6 cellular contexts compared by ENCODE assay signal in the genomic region with DNA sequence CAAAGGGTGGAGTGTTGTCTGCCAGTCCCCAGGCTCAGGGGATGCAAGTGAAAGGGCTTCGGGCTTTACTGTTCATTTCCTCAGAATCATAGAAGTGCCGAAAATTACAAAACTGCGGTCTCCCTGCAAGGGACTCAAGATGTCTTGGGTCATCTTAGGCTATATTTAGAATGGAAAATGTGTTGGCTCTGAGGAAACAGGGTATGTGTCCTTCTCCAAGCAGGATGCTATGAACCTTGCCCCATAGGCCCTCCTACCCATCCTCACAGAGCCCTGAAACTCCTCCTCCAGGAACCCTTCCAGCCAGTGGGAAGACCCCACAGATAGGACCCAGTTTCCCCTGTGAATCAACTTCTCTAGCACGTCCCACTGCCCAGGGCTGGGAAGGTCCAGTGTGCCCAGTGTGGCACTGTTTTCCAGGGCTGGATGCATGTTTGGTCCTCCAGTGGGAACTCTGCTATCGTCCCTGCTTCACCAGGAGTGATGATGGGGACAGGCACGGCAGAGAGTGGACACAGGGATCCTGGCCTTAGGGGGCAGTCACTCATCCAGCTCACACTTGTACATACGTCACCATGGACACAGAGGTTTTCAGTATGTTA.
DNase-seq lines count a peak whose midpoint lies in the region; ATAC-seq and TF ChIP-seq lines count a peak whose summit lies in the region.
"Not testable (repeated sequence)": the region's sequence is repeated elsewhere in the genome, so short reads cannot be mapped to it uniquely, and the experiment has no call there.

No MANE protein-coding gene starts in this region.

- not testable (repeated sequence) for ATAC-seq in IMR-90 (ENCODE audit: low read depth); activated CD8-positive, alpha-beta T cell treated with anti-CD3 and anti-CD28 coated beads for 36 hours
- ATAC-seq in Right ventricle myocardium superior (ENCODE audit: poor library complexity) (peak; percentile 11), left ventricle myocardium superior (peak; percentile 23), lower lobe of right lung (peak; percentile 37 to 45)

- peaks cover 11% of the 10 kb centered on the region for H3K4me1 Mint-ChIP-seq in activated CD8-positive, alpha-beta T cell treated with anti-CD3 and anti-CD28 coated beads for 36 hours (ENCODE audit: low read depth)

- H3K18ac ChIP-seq in IMR-90 (ENCODE audit: low read depth, low read length) (peak overlapping the region; percentile 23; the same call in 1 of the 2 replicates), trophoblast cell (ENCODE audit: low read length) (peak overlapping the region; percentile 84)

- H4K8ac ChIP-seq in IMR-90 (ENCODE audit: low read depth in 2 of 2, low read length in 2 of 2): not testable (repeated sequence)
- H4K8ac ChIP-seq in trophoblast cell (ENCODE audit: low read depth, low read length): peak overlapping the region; percentile 47

- H2AFZ ChIP-seq in IMR-90 (replicated peaks; ENCODE audit: low read length, poor library complexity); trophoblast cell (ENCODE audit: insufficient read depth, low read length, poor library complexity): not testable (repeated sequence)

- peak overlapping the region; percentile 20 for H3K27ac Mint-ChIP-seq in activated CD8-positive, alpha-beta T cell treated with anti-CD3 and anti-CD28 coated beads for 36 hours

- H3K4me1 ChIP-seq in IMR-90 (ENCODE audit: control insufficient read depth, insufficient read depth, low read length); lower lobe of right lung; trophoblast cell (ENCODE audit: control insufficient read depth in 1 of 2, insufficient read depth in 2 of 2, low read length in 2 of 2): not testable (repeated sequence)

- not testable (repeated sequence) for TF ChIP-seq RAD21 in IMR-90 (IDR thresholded peaks at IDR 0.05; ENCODE audit: low read length)

- CTCF ChIA-PET in IMR-90 (lab: Yijun Ruan, JAX); activated CD8-positive, alpha-beta T cell treated with anti-CD3 and anti-CD28 coated beads for 36 hours (lab: Charles Lee): not testable (repeated sequence)

- not testable (repeated sequence) for H2BK5ac ChIP-seq in IMR-90 (ENCODE audit: low read depth, low read length, poor library complexity, severe bottlenecking)
- peak overlapping the region; percentile 73 for H2BK5ac ChIP-seq in trophoblast cell (ENCODE audit: low read depth, low read length, poor library complexity)

- peak overlapping the region; percentile 2 for H3K4me3 Mint-ChIP-seq in activated CD8-positive, alpha-beta T cell treated with anti-CD3 and anti-CD28 coated beads for 36 hours

- H3K4ac ChIP-seq in IMR-90 (ENCODE audit: low read depth, low read length); trophoblast cell (ENCODE audit: low read depth, low read length): not testable (repeated sequence)

- H3K14ac ChIP-seq in IMR-90 (replicated peaks; ENCODE audit: low read depth, low read length): not testable (repeated sequence)
- peak overlapping the region; percentile 93 for H3K14ac ChIP-seq in trophoblast cell (ENCODE audit: low read length)

- not testable (repeated sequence) for H3K9me1 ChIP-seq in IMR-90 (ENCODE audit: insufficient read depth, low read length)

- H2AK9ac ChIP-seq in IMR-90 (replicated peaks; ENCODE audit: low read depth, low read length, poor library complexity): not testable (repeated sequence)

- not testable (repeated sequence) for H3K36me3 Mint-ChIP-seq in activated CD8-positive, alpha-beta T cell treated with anti-CD3 and anti-CD28 coated beads for 36 hours (ENCODE audit: low read depth)

- H3K56ac ChIP-seq in IMR-90 (ENCODE audit: extremely low read depth, insufficient read depth, low read length): not testable (repeated sequence)

- H3K79me1 ChIP-seq in IMR-90 (ENCODE audit: low read depth in 1 of 2, low read length in 2 of 2): peaks cover 0 to 20% of the 10 kb centered on the region in 2 experiments; a peak in 2 of 4 replicates
- H3K79me1 ChIP-seq in trophoblast cell (ENCODE audit: low read length): not testable (repeated sequence)

- not testable (repeated sequence) for DNase-seq in IMR-90; activated CD8-positive, alpha-beta T cell treated with anti-CD3 and anti-CD28 coated beads for 36 hours; Right ventricle myocardium superior; left ventricle myocardium superior; lower lobe of right lung; trophoblast cell

- peak overlapping the region; percentile 85; the same call in 1 of the 2 replicates for H2AK5ac ChIP-seq in IMR-90 (ENCODE audit: low read depth, low read length)
- peak overlapping the region; percentile 97 for H2AK5ac ChIP-seq in trophoblast cell (ENCODE audit: low read length)

- WGBS in IMR-90 (ENCODE audit: extremely low coverage in 2 of 2, insufficient read length in 1 of 2), 2 experiments: no CpG with 5 or more reads among the region's 7 CpGs
- WGBS in trophoblast cell (ENCODE audit: extremely low coverage, insufficient coverage, insufficient read length): no CpG with 5 or more reads among the region's 7 CpGs

- H3K9ac ChIP-seq in IMR-90 (ENCODE audit: low read depth, low read length); trophoblast cell (ENCODE audit: low read length): not testable (repeated sequence)

- not testable (repeated sequence) for H4K12ac ChIP-seq in trophoblast cell (ENCODE audit: low read depth, low read length)

- H3K79me2 ChIP-seq in trophoblast cell (ENCODE audit: control insufficient read depth, insufficient read depth, low read length, poor library complexity): not testable (repeated sequence)

- not testable (repeated sequence) for TF ChIP-seq POLR2A in IMR-90 (IDR thresholded peaks at IDR 0.05; ENCODE audit: low read depth, low read length)

- H3K4me2 ChIP-seq in IMR-90 (ENCODE audit: low read depth, low read length); trophoblast cell (ENCODE audit: low read length): not testable (repeated sequence)

- H4K5ac ChIP-seq in IMR-90 (ENCODE audit: low read depth, low read length): not testable (repeated sequence)

- not testable (repeated sequence) for H4K20me1 ChIP-seq in IMR-90 (ENCODE audit: insufficient read depth, low read length)

- H4K91ac ChIP-seq in IMR-90 (ENCODE audit: insufficient read depth, low read depth, low read length): not testable (repeated sequence)
- H4K91ac ChIP-seq in trophoblast cell (ENCODE audit: low read depth, low read length): peak overlapping the region; percentile 77

- H3K23ac ChIP-seq in IMR-90 (ENCODE audit: low read depth, low read length); trophoblast cell (ENCODE audit: low read length): not testable (repeated sequence)

- H2BK20ac ChIP-seq in IMR-90 (ENCODE audit: low read depth, low read length): not testable (repeated sequence)

- not testable (repeated sequence) for H2BK120ac ChIP-seq in IMR-90 (ENCODE audit: low read depth, low read length)
- peak overlapping the region; percentile 83 for H2BK120ac ChIP-seq in trophoblast cell (ENCODE audit: insufficient read depth, low read length, poor library complexity)

- intact Hi-C loops in IMR-90 (cut with micrococcal nuclease); activated CD8-positive, alpha-beta T cell treated with anti-CD3 and anti-CD28 coated beads for 36 hours (cut with micrococcal nuclease); Right ventricle myocardium superior (cut with DNase I); left ventricle myocardium superior (cut with micrococcal nuclease); lower lobe of right lung (cut with DNase I): not testable (repeated sequence)

- H3K9me3 ChIP-seq in IMR-90 (ENCODE audit: control insufficient read depth, insufficient read depth, low read length); lower lobe of right lung; trophoblast cell (ENCODE audit: insufficient read depth, low read depth, low read length): not testable (repeated sequence)

- in situ Hi-C loops in IMR-90 (cut with MboI; ENCODE audit: low sequenced_read_pairs): not testable (repeated sequence)

- H3K36me3 ChIP-seq in IMR-90 (ENCODE audit: control insufficient read depth, insufficient read depth, low read length); lower lobe of right lung; trophoblast cell (ENCODE audit: control insufficient read depth in 1 of 2, insufficient read depth in 2 of 2, low read length in 2 of 2): not testable (repeated sequence)

- POLR2A ChIA-PET in IMR-90 (lab: Charles Lee; ENCODE audit: unreplicated experiment); activated CD8-positive, alpha-beta T cell treated with anti-CD3 and anti-CD28 coated beads for 36 hours (lab: Charles Lee): not testable (repeated sequence)

- BruUV-seq in IMR-90 (replicated peaks; lab: Mats Ljungman, UMichigan): not testable (repeated sequence)

- H3K27me3 Mint-ChIP-seq in activated CD8-positive, alpha-beta T cell treated with anti-CD3 and anti-CD28 coated beads for 36 hours: not testable (repeated sequence)

- H2BK12ac ChIP-seq in trophoblast cell (ENCODE audit: low read length): peak overlapping the region; percentile 91

- not testable (repeated sequence) for H3K9me3 Mint-ChIP-seq in activated CD8-positive, alpha-beta T cell treated with anti-CD3 and anti-CD28 coated beads for 36 hours

- H3K4me3 ChIP-seq in IMR-90 (ENCODE audit: insufficient read depth, low read depth, low read length); lower lobe of right lung; trophoblast cell (ENCODE audit: low read depth, low read length): not testable (repeated sequence)

- H3K27ac ChIP-seq in IMR-90 (ENCODE audit: insufficient read depth, low read length): peak overlapping the region; percentile 21; the same call in 1 of the 2 replicates
- not testable (repeated sequence) for H3K27ac ChIP-seq in lower lobe of right lung; trophoblast cell (ENCODE audit: low read depth, low read length)

- dilution Hi-C loops in IMR-90 (cut with HindIII; ENCODE audit: low sequenced_read_pairs, unreplicated experiment): not testable (repeated sequence)

- TF ChIP-seq CTCF in IMR-90 (conservative IDR thresholded peaks at IDR 0.05; ENCODE audit: low read depth, low read length); activated CD8-positive, alpha-beta T cell treated with anti-CD3 and anti-CD28 coated beads for 36 hours (IDR thresholded peaks at IDR 0.05); lower lobe of right lung (IDR thresholded peaks at IDR 0.05): not testable (repeated sequence)

- H3K27me3 ChIP-seq in IMR-90 (ENCODE audit: control insufficient read depth, insufficient read depth, low read length); lower lobe of right lung (ENCODE audit: low read depth); trophoblast cell (ENCODE audit: insufficient read depth, low read length): not testable (repeated sequence)

- H2BK15ac ChIP-seq in IMR-90 (ENCODE audit: low read depth, low read length): not testable (repeated sequence)
